Comparison of ENCODE assay signal across 9 cellular contexts in genomic region chr5:16673241-16673998, GRCh38. TPM values are rescaled to one million over a fixed set of nuclear protein-coding genes. Genes with fewer than 3 reads are reported as not detected.
DNase-seq lines count a peak whose midpoint lies in the region; ATAC-seq lines count a peak whose summit lies in the region.
"Had no signal": no experiment of that assay in that cellular context is flagged by ENCODE, and none has a peak within 500 bp of the region (broad histone marks: within the 10 kb centered on the region; RNA-seq: fewer than 3 reads in every experiment).

No MANE protein-coding gene starts in this region.

- no peaks in the 10 kb centered on the region for H3K9me3 ChIP-seq in SJCRH30 (replicated peaks)
- H3K9me3 ChIP-seq: right atrium auricular region had no signal

- no peak overlapping the region for H3K4me3 ChIP-seq in SJCRH30
- H3K4me3 ChIP-seq: right atrium auricular region had no signal

- H3K4me1 ChIP-seq in SJCRH30: no peaks in the 10 kb centered on the region
- H3K4me1 ChIP-seq: right atrium auricular region had no signal

- ATAC-seq in HG02759 (IDR thresholded peaks at IDR 0.05; ENCODE audit: unreplicated experiment) (no peak), HG03175 (IDR thresholded peaks at IDR 0.05; ENCODE audit: unreplicated experiment) (no peak)

- no peak overlapping the region for H3K27ac ChIP-seq in SJCRH30
- H3K27ac ChIP-seq: right atrium auricular region had no signal

- H3K27me3 ChIP-seq in SJCRH30: no peaks in the 10 kb centered on the region
- H3K27me3 ChIP-seq: right atrium auricular region had no signal

- H3K36me3 ChIP-seq in SJCRH30: no peaks in the 10 kb centered on the region
- H3K36me3 ChIP-seq: right atrium auricular region had no signal

- DNase-seq in NCI-H2196 (lab: John Stamatoyannopoulos, UW; ENCODE audit: unreplicated experiment) (peak; percentile 3), NCI-H2196 treated with DMSO at 0.1 percent for 48 hours (lab: John Stamatoyannopoulos, UW; ENCODE audit: unreplicated experiment) (no peak), SHP77 treated with DMSO at 0.1 percent for 48 hours (lab: John Stamatoyannopoulos, UW) (peak; percentile 64), SJCRH30 (no peak)
- DNase-seq in central memory CD4-positive, alpha-beta T cell: peak; percentile 42
- DNase-seq in stimulated activated CD4-positive, alpha-beta T cell treated with anti-CD3 and anti-CD28 coated beads, Interleukin-2, amount 100 ng/mL, for 24 hours: peak; percentile 32 to 40

RNA-seq across cellular contexts. Expression of gene RETREG1, which starts 56.6 kb away (rescaled TPM):
- 0.16 TPM in 1 of 2 replicates, not detected in the other for total RNA-seq in SJCRH30 (2014; rRNA removed; shearing (Covaris generic))

Comparison
In these comparisons a context has a peak if more than half of its experiments do, and no peak if none do; other contexts are left out.
1. DNase-seq: peak in NCI-H2196 (single experiment), SHP77 treated with DMSO at 0.1 percent for 48 hours (single experiment), central memory CD4-positive, alpha-beta T cell (single experiment) and stimulated activated CD4-positive, alpha-beta T cell treated with anti-CD3 and anti-CD28 coated beads, Interleukin-2, amount 100 ng/mL, for 24 hours (2 of 2); none in NCI-H2196 treated with DMSO at 0.1 percent for 48 hours (single experiment) and SJCRH30 (0 of 2).